In the genomic region with DNA sequence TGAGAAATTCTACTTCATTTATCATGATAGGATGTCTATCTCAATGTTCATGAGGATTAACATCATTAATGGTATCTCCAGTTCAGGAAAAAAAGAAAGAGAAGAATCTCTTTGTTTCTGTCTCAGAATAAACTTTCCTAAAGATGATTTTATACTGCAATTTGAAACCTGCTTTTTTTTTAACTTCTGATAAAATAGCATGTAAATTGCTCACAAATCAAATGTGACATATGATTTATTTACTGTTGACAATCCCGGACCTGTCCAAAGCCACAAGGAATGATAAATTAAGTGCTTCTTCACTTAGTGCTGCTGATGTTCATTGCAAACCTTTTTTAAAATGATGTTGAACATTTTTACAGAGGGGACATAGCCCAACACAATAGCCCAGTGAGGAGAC, we compare ENCODE assay signal across 29 cellular contexts.
"Had no signal": no experiment of that assay in that cellular context is flagged by ENCODE, and none has a peak within 500 bp of the region (broad histone marks: within the 10 kb centered on the region; RNA-seq: fewer than 3 reads in every experiment).

No MANE protein-coding gene starts in this region.

- H3K27ac ChIP-seq: ovary, parathyroid adenoma, psoas muscle, right lobe of liver, sigmoid colon, stomach, suprapubic skin, thoracic aorta, thyroid gland, tibial nerve, upper lobe of left lung, vagina had no signal

- H3K9me3 Mint-ChIP-seq: stimulated activated effector memory CD8-positive, alpha-beta T cell treated with anti-CD3 and anti-CD28 coated beads, Interleukin-12 subunit alpha, Interleukin-12 subunit beta, amount 100 ng/mL, for 72 hours; stimulated activated naive CD8-positive, alpha-beta T cell treated with anti-CD3 and anti-CD28 coated beads, Interleukin-15, Interleukin-2, amounts not matched to agents 100 ng/mL and 50 ng/mL, for 24 hours had no signal

- H3K27ac Mint-ChIP-seq: natural killer cell; progenitor cell of endocrine pancreas; stimulated activated effector memory CD8-positive, alpha-beta T cell treated with anti-CD3 and anti-CD28 coated beads, Interleukin-12 subunit alpha, Interleukin-12 subunit beta, amount 100 ng/mL, for 72 hours; stimulated activated naive B cell treated with anti-CD40 and anti-IgM and Interleukin-4, amounts not matched to agents 10 μg/mL and 1 μg/mL and 100 μg/mL, for 72 hours; stimulated activated naive CD8-positive, alpha-beta T cell treated with anti-CD3 and anti-CD28 coated beads, Interleukin-15, Interleukin-2, amounts not matched to agents 100 ng/mL and 50 ng/mL, for 24 hours had no signal

- H3K4me1 Mint-ChIP-seq: naive B cell; natural killer cell; stimulated activated effector memory CD8-positive, alpha-beta T cell treated with anti-CD3 and anti-CD28 coated beads, Interleukin-12 subunit alpha, Interleukin-12 subunit beta, amount 100 ng/mL, for 72 hours; stimulated activated naive B cell treated with anti-CD40 and anti-IgM and Interleukin-4, amounts not matched to agents 10 μg/mL and 1 μg/mL and 100 μg/mL, for 72 hours had no signal

- H3K9ac ChIP-seq: parathyroid adenoma had no signal

- H3K27me3 Mint-ChIP-seq: naive B cell; stimulated activated naive B cell treated with anti-CD40 and anti-IgM and Interleukin-4, amounts not matched to agents 10 μg/mL and 1 μg/mL and 100 μg/mL, for 72 hours; stimulated activated naive CD8-positive, alpha-beta T cell treated with anti-CD3 and anti-CD28 coated beads, Interleukin-15, Interleukin-2, amounts not matched to agents 100 ng/mL and 50 ng/mL, for 24 hours had no signal

- ATAC-seq: natural killer cell; psoas muscle; right cardiac atrium; right lobe of liver; stimulated activated effector memory CD8-positive, alpha-beta T cell treated with anti-CD3 and anti-CD28 coated beads, Interleukin-12 subunit alpha, Interleukin-12 subunit beta, amount 100 ng/mL, for 72 hours; stimulated activated naive B cell treated with anti-CD40 and anti-IgM and Interleukin-4, amounts not matched to agents 10 μg/mL and 1 μg/mL and 100 μg/mL, for 72 hours had no signal

- H3K36me3 ChIP-seq: ovary, right lobe of liver, sigmoid colon, stomach, suprapubic skin, thoracic aorta, thyroid gland, tibial nerve, upper lobe of left lung, vagina had no signal

- H3K4me3 Mint-ChIP-seq: naive B cell; natural killer cell; nephron; stimulated activated effector memory CD8-positive, alpha-beta T cell treated with anti-CD3 and anti-CD28 coated beads, Interleukin-12 subunit alpha, Interleukin-12 subunit beta, amount 100 ng/mL, for 72 hours; stimulated activated naive B cell treated with anti-CD40 and anti-IgM and Interleukin-4, amounts not matched to agents 10 μg/mL and 1 μg/mL and 100 μg/mL, for 72 hours; stimulated activated naive CD8-positive, alpha-beta T cell treated with anti-CD3 and anti-CD28 coated beads, Interleukin-15, Interleukin-2, amounts not matched to agents 100 ng/mL and 50 ng/mL, for 24 hours had no signal

- DNase-seq: naive B cell; natural killer cell; occipital lobe; ovary; posterior cingulate gyrus; psoas muscle; right cardiac atrium; right lobe of liver; sigmoid colon; small intestine; stimulated activated CD4-positive, alpha-beta T cell treated with anti-CD3 and anti-CD28 coated beads, Interleukin-15, amount 100 ng/mL, for 24 hours; stimulated activated CD4-positive, alpha-beta T cell treated with anti-CD3 and anti-CD28 coated beads, Interleukin-2, amount 100 ng/mL, for 24 hours; stimulated activated CD4-positive, alpha-beta T cell treated with anti-CD3 and anti-CD28 coated beads, Interleukin-2, amount 100 ng/mL, for 48 hours; stimulated activated CD4-positive, alpha-beta T cell treated with anti-CD3 and anti-CD28 coated beads, Interleukin-4, amount 100 ng/mL, for 24 hours; stimulated activated naive B cell treated with anti-CD40 and anti-IgM and Interleukin-4, amounts not matched to agents 10 μg/mL and 1 μg/mL and 100 μg/mL, for 72 hours; stimulated activated naive CD4-positive, alpha-beta T cell treated with Interleukin-2 at 50 U/mL for 16 hours; stomach; thyroid gland; trophoblast cell; upper lobe of left lung had no signal

- H3K27me3 ChIP-seq: ovary, right lobe of liver, sigmoid colon, stomach, thyroid gland, tibial nerve, upper lobe of left lung, vagina had no signal

- H3K79me2 ChIP-seq: parathyroid adenoma had no signal

- H3K4me1 ChIP-seq: parathyroid adenoma, psoas muscle, right lobe of liver, sigmoid colon, stomach, suprapubic skin, thyroid gland, tibial nerve, upper lobe of left lung, vagina had no signal

- H2AFZ ChIP-seq: parathyroid adenoma had no signal

- H3K4me3 ChIP-seq: ovary, psoas muscle, right lobe of liver, sigmoid colon, stomach, suprapubic skin, thoracic aorta, thyroid gland, tibial nerve, upper lobe of left lung, vagina had no signal

- H3K36me3 Mint-ChIP-seq: natural killer cell; stimulated activated effector memory CD8-positive, alpha-beta T cell treated with anti-CD3 and anti-CD28 coated beads, Interleukin-12 subunit alpha, Interleukin-12 subunit beta, amount 100 ng/mL, for 72 hours had no signal

- H3K9me3 ChIP-seq: ovary, right lobe of liver, sigmoid colon, suprapubic skin, thyroid gland, upper lobe of left lung, vagina had no signal
